ENCODE assay signal across 14 cellular contexts in the genomic region with DNA sequence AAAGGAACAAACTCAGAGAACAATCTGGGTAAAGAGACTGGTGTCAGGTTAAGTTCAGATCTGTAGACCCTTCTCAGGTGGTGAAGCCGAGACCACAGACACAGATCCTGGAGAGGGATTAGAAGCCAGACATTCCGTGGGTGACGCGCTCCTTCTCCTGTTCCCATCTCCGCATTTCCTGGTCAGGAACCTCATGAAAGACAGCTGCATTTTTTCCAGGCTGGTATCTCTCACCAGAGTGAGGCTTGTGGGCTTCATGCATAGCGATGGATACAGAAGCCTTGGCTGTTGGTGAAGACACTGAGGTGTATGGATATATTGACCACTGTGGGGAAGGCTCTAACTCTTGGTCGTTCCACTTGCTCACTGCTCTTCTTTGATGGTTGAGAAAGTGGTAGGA.
"Had no signal": no experiment of that assay in that cellular context is flagged by ENCODE, and none has a peak within 500 bp of the region (broad histone marks: within the 10 kb centered on the region; RNA-seq: fewer than 3 reads in every experiment).

No MANE protein-coding gene starts in this region.

- H3K4me3 Mint-ChIP-seq: naive thymus-derived CD8-positive, alpha-beta T cell; stimulated activated effector memory CD8-positive, alpha-beta T cell treated with anti-CD3 and anti-CD28 coated beads, Interleukin-12 subunit alpha, Interleukin-12 subunit beta, amount 100 ng/mL, for 72 hours; stimulated activated naive CD8-positive, alpha-beta T cell treated with anti-CD3 and anti-CD28 coated beads, Interleukin-15, Interleukin-2, amounts not matched to agents 100 ng/mL and 50 ng/mL, for 24 hours had no signal

- H3K27ac Mint-ChIP-seq: stimulated activated effector memory CD8-positive, alpha-beta T cell treated with anti-CD3 and anti-CD28 coated beads, Interleukin-12 subunit alpha, Interleukin-12 subunit beta, amount 100 ng/mL, for 72 hours; stimulated activated naive CD8-positive, alpha-beta T cell treated with anti-CD3 and anti-CD28 coated beads, Interleukin-15, Interleukin-2, amounts not matched to agents 100 ng/mL and 50 ng/mL, for 24 hours had no signal

- H3K4me3 ChIP-seq: colonic mucosa, hepatocyte, thoracic aorta, transverse colon had no signal

- H3K4me1 ChIP-seq: colonic mucosa had no signal

- H3K36me3 ChIP-seq: colonic mucosa, neutrophil, thoracic aorta, transverse colon had no signal

- H3K27me3 ChIP-seq: colonic mucosa, hepatocyte, transverse colon had no signal

- H3K4me2 ChIP-seq: hepatocyte had no signal

- H3K79me2 ChIP-seq: hepatocyte had no signal

- DNase-seq: colonic mucosa; effector CD4-positive, alpha-beta T cell; foreskin melanocyte; mammary epithelial cell; naive thymus-derived CD8-positive, alpha-beta T cell; stimulated activated CD4-positive, alpha-beta T cell treated with anti-CD3 and anti-CD28 coated beads, Interleukin-4, amount 100 ng/mL, for 1 hour; stimulated activated CD8-positive, alpha-beta memory T cell treated with anti-CD3 and anti-CD28 coated beads, Interleukin-4, amount 100 ng/mL, for 48 hours; transverse colon had no signal

- H3K27ac ChIP-seq: colonic mucosa, hepatocyte, neutrophil, thoracic aorta, transverse colon had no signal

- H3K27me3 Mint-ChIP-seq: naive thymus-derived CD8-positive, alpha-beta T cell had no signal

- H3K9me3 ChIP-seq: colonic mucosa, neutrophil, thoracic aorta, transverse colon had no signal

- ATAC-seq: left lobe of liver; naive thymus-derived CD8-positive, alpha-beta T cell; stimulated activated effector memory CD8-positive, alpha-beta T cell treated with anti-CD3 and anti-CD28 coated beads, Interleukin-12 subunit alpha, Interleukin-12 subunit beta, amount 100 ng/mL, for 72 hours had no signal

- H3K9me3 Mint-ChIP-seq: naive thymus-derived CD8-positive, alpha-beta T cell; stimulated activated effector memory CD8-positive, alpha-beta T cell treated with anti-CD3 and anti-CD28 coated beads, Interleukin-12 subunit alpha, Interleukin-12 subunit beta, amount 100 ng/mL, for 72 hours; stimulated activated naive CD8-positive, alpha-beta T cell treated with anti-CD3 and anti-CD28 coated beads, Interleukin-15, Interleukin-2, amounts not matched to agents 100 ng/mL and 50 ng/mL, for 24 hours had no signal

- H2AFZ ChIP-seq: hepatocyte had no signal
